Comparison of ENCODE assay signal across 15 cellular contexts in genomic region chr3:152296990-152297389, GRCh38. TPM values are rescaled to one million over a fixed set of nuclear protein-coding genes. Genes with fewer than 3 reads are reported as not detected.
DNase-seq lines count a peak whose midpoint lies in the region; ATAC-seq and TF ChIP-seq lines count a peak whose summit lies in the region.
"Had no signal": no experiment of that assay in that cellular context is flagged by ENCODE, and none has a peak within 500 bp of the region (broad histone marks: within the 10 kb centered on the region; RNA-seq: fewer than 3 reads in every experiment).

No MANE protein-coding gene starts in this region.

- peaks cover 87% of the 10 kb centered on the region for H3K4me1 Mint-ChIP-seq in activated T-cell treated with anti-CD3 and anti-CD28 coated beads, Interleukin-2, amount 50 U/mL, for 72 hours (ENCODE audit: low read depth)
- H3K4me1 Mint-ChIP-seq in effector memory CD8-positive, alpha-beta T cell (ENCODE audit: low read depth in 2 of 2), result peaks cover 52 to 72% of the 10 kb centered on the region in 2 donors

- no peak for DNase-seq in activated T-cell treated with anti-CD3 and anti-CD28 coated beads, Interleukin-2, amount 50 U/mL, for 72 hours
- no peak for DNase-seq in activated T-cell treated with anti-CD3 and anti-CD28 coated beads, Interleukin-2, amount 50 U/mL, for 48 hours
- no peak for DNase-seq in RWPE1 (ENCODE audit: low spot score)
- no peak for DNase-seq in effector memory CD8-positive, alpha-beta T cell
- no peak for DNase-seq in tibial artery
- no peak for DNase-seq in effector CD4-positive, alpha-beta T cell
- no peak for DNase-seq in putamen (ENCODE audit: low spot score)
- DNase-seq in epidermal melanocyte (ENCODE audit: insufficient read length, low spot score), result no peak
- DNase-seq: activated effector memory CD4-positive, alpha-beta T cell treated with Interleukin-2 at 50 U/mL for 16 hours; erythroblast; GOT3; hippocampal formation; lower lobe of right lung; ovary; RPMI8226 had no signal

- H3K36me3 ChIP-seq in tibial artery, result no peaks in the 10 kb centered on the region
- H3K36me3 ChIP-seq: ovary had no signal

- CTCF ChIA-PET in RWPE1 (lab: Yijun Ruan, JAX), result interaction anchor here (0.9 kb wide), 1 partner anchor 23 kb away, joined by 8 read pairs; no protein-coding TSS in a partner anchor

- no peak for ATAC-seq in activated T-cell treated with anti-CD3 and anti-CD28 coated beads, Interleukin-2, amount 50 U/mL, for 72 hours (replicated peaks in 1 of 2)
- ATAC-seq in effector memory CD8-positive, alpha-beta T cell (replicated peaks), result no peak
- ATAC-seq: lower lobe of right lung had no signal

- intact Hi-C loops in tibial artery (cut with DNase I; ENCODE audit: low total_unique reads), result no loop called here

- POLR2A ChIA-PET in RWPE1 (lab: Yijun Ruan, JAX; ENCODE audit: low non-redundant PET), result no interaction called here

- no peaks in the 10 kb centered on the region for H3K9me3 Mint-ChIP-seq in activated T-cell treated with anti-CD3 and anti-CD28 coated beads, Interleukin-2, amount 50 U/mL, for 72 hours
- H3K9me3 Mint-ChIP-seq in effector memory CD8-positive, alpha-beta T cell, result no peaks in the 10 kb centered on the region

- H3K27ac ChIP-seq in RWPE1, result peak overlapping the region; percentile 75
- peak overlapping the region; percentile 87 to 88 for H3K27ac ChIP-seq in tibial artery
- H3K27ac ChIP-seq: lower lobe of right lung, ovary had no signal

- TF ChIP-seq CTCF in RWPE1 (conservative IDR thresholded peaks at IDR 0.05; ENCODE audit: low read depth), result no peak
- TF ChIP-seq CTCF in tibial artery (IDR thresholded peaks at IDR 0.05), result no peak

- peaks cover 7 to 19% of the 10 kb centered on the region in 2 donors for H3K36me3 Mint-ChIP-seq in activated T-cell treated with anti-CD3 and anti-CD28 coated beads, Interleukin-2, amount 50 U/mL, for 72 hours (ENCODE audit: insufficient read depth in 2 of 2)
- peaks cover 75% of the 10 kb centered on the region for H3K36me3 Mint-ChIP-seq in effector memory CD8-positive, alpha-beta T cell (ENCODE audit: insufficient read depth)

- no peak overlapping the region for H3K4me3 ChIP-seq in tibial artery
- H3K4me3 ChIP-seq: lower lobe of right lung, ovary had no signal

- peak overlapping the region; percentile 94 for H3K27ac Mint-ChIP-seq in activated T-cell treated with anti-CD3 and anti-CD28 coated beads, Interleukin-2, amount 50 U/mL, for 72 hours
- peak overlapping the region; percentile 79 to 90 for H3K27ac Mint-ChIP-seq in effector memory CD8-positive, alpha-beta T cell

- H3K27me3 ChIP-seq in tibial artery, result no peaks in the 10 kb centered on the region
- H3K27me3 ChIP-seq: ovary had no signal

- peak overlapping the region; percentile 65 to 83 for H3K4me3 Mint-ChIP-seq in activated T-cell treated with anti-CD3 and anti-CD28 coated beads, Interleukin-2, amount 50 U/mL, for 72 hours
- peak overlapping the region; percentile 66 to 76 for H3K4me3 Mint-ChIP-seq in effector memory CD8-positive, alpha-beta T cell

- no peaks in the 10 kb centered on the region for H3K27me3 Mint-ChIP-seq in activated T-cell treated with anti-CD3 and anti-CD28 coated beads, Interleukin-2, amount 50 U/mL, for 72 hours (ENCODE audit: low read depth)
- no peaks in the 10 kb centered on the region for H3K27me3 Mint-ChIP-seq in effector memory CD8-positive, alpha-beta T cell

- peaks cover 0 to 98% (median 44%) of the 10 kb centered on the region in 4 donors for H3K4me1 ChIP-seq in tibial artery

- H3K9me3 ChIP-seq in tibial artery, result no peaks in the 10 kb centered on the region
- H3K9me3 ChIP-seq: lower lobe of right lung, ovary had no signal

RNA-seq across cellular contexts. Expression of gene MBNL1, which starts 28.3 kb away (rescaled TPM):
- total RNA-seq in activated T-cell treated with anti-CD3 and anti-CD28 coated beads, Interleukin-2, amount 50 U/mL, for 72 hours, result 100 to 1,000 TPM; 299 to 323 TPM
